Comparison of ENCODE assay signal across 16 cellular contexts in genomic region chr7:125984795-125985194, GRCh38.
DNase-seq lines count a peak whose midpoint lies in the region; ATAC-seq and TF ChIP-seq lines count a peak whose summit lies in the region.
"Had no signal": no experiment of that assay in that cellular context is flagged by ENCODE, and none has a peak within 500 bp of the region (broad histone marks: within the 10 kb centered on the region; RNA-seq: fewer than 3 reads in every experiment).

No MANE protein-coding gene starts in this region.

- peaks cover 17% of the 10 kb centered on the region for H3K9me3 ChIP-seq in endodermal cell (ENCODE audit: control insufficient read depth, low read length)
- H3K9me3 ChIP-seq in mesenchymal stem cell (ENCODE audit: control insufficient read depth, low read length): peaks cover 7% of the 10 kb centered on the region
- H3K9me3 ChIP-seq: HAP-1 had no signal

- peak overlapping the region; percentile 42 for H3K27ac Mint-ChIP-seq in endodermal cell
- H3K27ac Mint-ChIP-seq in nephron progenitor cell: no peak overlapping the region
- H3K27ac Mint-ChIP-seq: CD4-positive, alpha-beta memory T cell; HFFc6 had no signal

- peak; percentile 10; the same call in 1 of the 2 replicates for TF ChIP-seq RAD21 in Ishikawa (IDR thresholded peaks at IDR 0.05; ENCODE audit: low read depth)

- H3K27me3 Mint-ChIP-seq in endodermal cell (ENCODE audit: insufficient read depth): no peaks in the 10 kb centered on the region
- H3K27me3 Mint-ChIP-seq in nephron progenitor cell (ENCODE audit: low read depth, poor library complexity): peaks cover 4% of the 10 kb centered on the region
- H3K27me3 Mint-ChIP-seq: CD4-positive, alpha-beta memory T cell had no signal

- H2BK12ac ChIP-seq in mesenchymal stem cell (ENCODE audit: low read length in 2 of 2): no peak overlapping the region

- H3K36me3 ChIP-seq in endodermal cell (ENCODE audit: control insufficient read depth, insufficient read depth, low read length): no peaks in the 10 kb centered on the region
- no peaks in the 10 kb centered on the region for H3K36me3 ChIP-seq in mesenchymal stem cell (ENCODE audit: control insufficient read depth in 1 of 2, insufficient read depth in 2 of 2, low read depth in 1 of 2, low read length in 2 of 2)
- H3K36me3 ChIP-seq: HAP-1 had no signal

- peaks cover 2% of the 10 kb centered on the region for H3K4me1 Mint-ChIP-seq in endodermal cell
- no peaks in the 10 kb centered on the region for H3K4me1 Mint-ChIP-seq in nephron progenitor cell
- H3K4me1 Mint-ChIP-seq: CD4-positive, alpha-beta memory T cell had no signal

- H2AFZ ChIP-seq in mesenchymal stem cell (ENCODE audit: low read depth, low read length): no peak overlapping the region

- H3K4me3 ChIP-seq in endodermal cell (ENCODE audit: low read length) (no peak overlapping the region), mesenchymal stem cell (ENCODE audit: insufficient read depth in 1 of 2, low read depth in 1 of 2, low read length in 2 of 2) (no peak overlapping the region)
- H3K4me3 ChIP-seq: HAP-1 had no signal

- no peak overlapping the region for H2BK15ac ChIP-seq in mesenchymal stem cell (ENCODE audit: low read depth, poor library complexity, severe bottlenecking)

- H3K36me3 Mint-ChIP-seq in endodermal cell (ENCODE audit: low read depth) (peaks cover 13% of the 10 kb centered on the region), nephron progenitor cell (ENCODE audit: low read depth) (no peaks in the 10 kb centered on the region)
- H3K36me3 Mint-ChIP-seq: CD4-positive, alpha-beta memory T cell had no signal

- DNase-seq in endodermal cell: peak; percentile 59
- DNase-seq in mesenchymal stem cell: no peak
- DNase-seq in globus pallidus (ENCODE audit: low spot score): no peak
- no peak for DNase-seq in Right ventricle myocardium superior
- DNase-seq in ureter (ENCODE audit: low spot score): no peak
- no peak for DNase-seq in nephron progenitor cell
- DNase-seq: C1 segment of cervical spinal cord; Calu3; CD4-positive, alpha-beta memory T cell; COR-L47; DMS53; DMS79 treated with DMSO at 0.1 percent for 48 hours; GF-D8; HFFc6 had no signal

- WGBS in endodermal cell (ENCODE audit: insufficient coverage in 1 of 2, insufficient read length in 1 of 2), 2 experiments: 82 to 100% methylated on average over 1 to 3 of the region's 3 CpGs
- 79% methylated on average over 3 of the region's 3 CpGs for WGBS in mesenchymal stem cell

- intact Hi-C loops in Right ventricle myocardium superior (cut with DNase I): no loop called here

- H3K23ac ChIP-seq in mesenchymal stem cell (ENCODE audit: low read length in 2 of 2): no peak overlapping the region

- no peak for TF ChIP-seq EP300 in Ishikawa (IDR thresholded peaks at IDR 0.05; ENCODE audit: borderline replicate concordance)

- ATAC-seq in Right ventricle myocardium superior (ENCODE audit: poor library complexity): no peak

- H3K27ac ChIP-seq in endodermal cell (ENCODE audit: low read depth, low read length) (no peak overlapping the region), mesenchymal stem cell (ENCODE audit: low read length, poor library complexity, severe bottlenecking) (no peak overlapping the region)

- TF ChIP-seq CTCF in endodermal cell (conservative IDR thresholded peaks at IDR 0.05) (peak; percentile 57), nephron progenitor cell (IDR thresholded peaks at IDR 0.05) (no peak)

- no peak overlapping the region for H3K14ac ChIP-seq in mesenchymal stem cell (ENCODE audit: low read length in 2 of 2)

- no peaks in the 10 kb centered on the region for H3K79me1 ChIP-seq in mesenchymal stem cell (replicated peaks; ENCODE audit: low read length, poor library complexity, severe bottlenecking)

- H3K4me3 Mint-ChIP-seq in endodermal cell (no peak overlapping the region), nephron progenitor cell (no peak overlapping the region)
- H3K4me3 Mint-ChIP-seq: CD4-positive, alpha-beta memory T cell; HFFc6 had no signal

- H4K91ac ChIP-seq in mesenchymal stem cell (ENCODE audit: low read length): no peak overlapping the region

- peaks cover 20% of the 10 kb centered on the region for H3K9me3 Mint-ChIP-seq in endodermal cell
- H3K9me3 Mint-ChIP-seq in nephron progenitor cell: no peaks in the 10 kb centered on the region

- no peak overlapping the region for H2BK120ac ChIP-seq in mesenchymal stem cell (ENCODE audit: low read depth, low read length)

- H4K8ac ChIP-seq in mesenchymal stem cell (ENCODE audit: low read length): no peak overlapping the region

- no peak overlapping the region for H3K18ac ChIP-seq in mesenchymal stem cell (ENCODE audit: low read depth in 1 of 2, low read length in 2 of 2)

- H2BK5ac ChIP-seq in mesenchymal stem cell (ENCODE audit: low read depth, low read length, poor library complexity, severe bottlenecking): peak overlapping the region; percentile 47

- H3K27me3 ChIP-seq in endodermal cell (ENCODE audit: control insufficient read depth, insufficient read depth, low read length, poor library complexity, severe bottlenecking) (no peaks in the 10 kb centered on the region), mesenchymal stem cell (ENCODE audit: control insufficient read depth in 1 of 2, insufficient read depth in 1 of 2, low read length in 2 of 2) (no peaks in the 10 kb centered on the region)

- H3K4me2 ChIP-seq in mesenchymal stem cell (ENCODE audit: low read length, poor library complexity, severe bottlenecking): no peak overlapping the region

- no peak overlapping the region for H3K9ac ChIP-seq in endodermal cell (ENCODE audit: extremely low read depth, low read length, poor library complexity, severe bottlenecking)
- H3K9ac ChIP-seq in mesenchymal stem cell (ENCODE audit: low read length): no peak overlapping the region

- no peak overlapping the region for H3K4ac ChIP-seq in mesenchymal stem cell (ENCODE audit: low read depth in 1 of 2, low read length in 2 of 2)

- H3K4me1 ChIP-seq in endodermal cell (ENCODE audit: control insufficient read depth, insufficient read depth, low read length) (no peaks in the 10 kb centered on the region), mesenchymal stem cell (ENCODE audit: control insufficient read depth, insufficient read depth, low read depth, low read length) (no peaks in the 10 kb centered on the region)
- H3K4me1 ChIP-seq: HAP-1 had no signal

- H2AK5ac ChIP-seq in mesenchymal stem cell (ENCODE audit: low read length, severe bottlenecking): no peak overlapping the region

TF ChIP-seq in Ishikawa, 13 proteins besides CTCF, POLR2A, EP300 and RAD21:
- TF ChIP-seq EGR1 (IDR thresholded peaks at IDR 0.05) (no peak), USF1 (IDR thresholded peaks at IDR 0.05) (no peak), YY1 (IDR thresholded peaks at IDR 0.05; ENCODE audit: low read depth) (no peak), TCF12 (IDR thresholded peaks at IDR 0.05; ENCODE audit: low read depth) (no peak), MAX (IDR thresholded peaks at IDR 0.05) (no peak), TAF1 (IDR thresholded peaks at IDR 0.05; ENCODE audit: low read depth) (no peak), REST (IDR thresholded peaks at IDR 0.05; ENCODE audit: low read depth) (no peak), CREB1 (IDR thresholded peaks at IDR 0.05; ENCODE audit: low read depth) (no peak), TEAD4 (IDR thresholded peaks at IDR 0.05) (no peak), CEBPB (IDR thresholded peaks at IDR 0.05) (no peak), ZBTB7A (IDR thresholded peaks at IDR 0.05; ENCODE audit: low read depth) (no peak), FOXM1 (IDR thresholded peaks at IDR 0.05; ENCODE audit: borderline replicate concordance, low read depth) (no peak), NFIC (IDR thresholded peaks at IDR 0.05) (no peak)
